24 cellular contexts compared by ENCODE assay signal in genomic region chr1:218273757-218274505, GRCh38. TPM values are rescaled to one million over a fixed set of nuclear protein-coding genes. Genes with fewer than 3 reads are reported as not detected.
A peak's percentile ranks its signal among the peaks of the same experiment; 100 is the strongest.
DNase-seq lines count a peak whose midpoint lies in the region; ATAC-seq and TF ChIP-seq lines count a peak whose summit lies in the region.
"Had no signal": no experiment of that assay in that cellular context is flagged by ENCODE, and none has a peak within 500 bp of the region (broad histone marks: within the 10 kb centered on the region; RNA-seq: fewer than 3 reads in every experiment).

No MANE protein-coding gene starts in this region.

- H3K27ac ChIP-seq in DND-41 (ENCODE audit: low read length): no peak overlapping the region
- H3K27ac ChIP-seq in Karpas-422 (ENCODE audit: low read length): no peak overlapping the region
- H3K27ac ChIP-seq: KMS-11, sigmoid colon, thoracic aorta had no signal

- H3K4me3 ChIP-seq in DND-41 (ENCODE audit: low read depth in 1 of 2, low read length in 2 of 2) (no peak overlapping the region), Karpas-422 (ENCODE audit: low read length) (no peak overlapping the region)
- H3K4me3 ChIP-seq: sigmoid colon, thoracic aorta had no signal

- H3K27me3 ChIP-seq in DND-41 (ENCODE audit: insufficient read depth, low read length, poor library complexity) (no peaks in the 10 kb centered on the region), Karpas-422 (ENCODE audit: low read length) (no peaks in the 10 kb centered on the region)
- H3K27me3 ChIP-seq: sigmoid colon had no signal

- peak; percentile 27; the same call in 1 of the 3 replicates for ATAC-seq in DND-41 (ENCODE audit: insufficient read depth, low read depth)
- ATAC-seq in activated naive CD4-positive, alpha-beta T cell treated with anti-CD3 and anti-CD28 coated beads, Interleukin-2, amount 50 U/mL, for 72 hours: no peak
- ATAC-seq in GM19023 (IDR thresholded peaks at IDR 0.05; ENCODE audit: unreplicated experiment): no peak
- ATAC-seq: left colon; stimulated activated naive B cell treated with anti-CD40 and anti-IgM and Interleukin-4, amounts not matched to agents 10 μg/mL and 1 μg/mL and 100 μg/mL, for 72 hours had no signal

- no peak overlapping the region for H3K27ac Mint-ChIP-seq in activated naive CD4-positive, alpha-beta T cell treated with anti-CD3 and anti-CD28 coated beads, Interleukin-2, amount 50 U/mL, for 72 hours
- H3K27ac Mint-ChIP-seq: CD8-positive, alpha-beta memory T cell; mesothelial cell of epicardium; nephron; stimulated activated naive B cell treated with anti-CD40 and anti-IgM and Interleukin-4, amounts not matched to agents 10 μg/mL and 1 μg/mL and 100 μg/mL, for 72 hours; T-helper 1 cell treated with Interleukin-12 subunit alpha and Interleukin-12 subunit beta and Interleukin-4 antibody, amounts not matched to agents 30 μg/mL and 1 μg/mL, for 36 hours had no signal

- no peaks in the 10 kb centered on the region for H4K20me1 ChIP-seq in DND-41 (ENCODE audit: insufficient read depth, low read length)
- no peaks in the 10 kb centered on the region for H4K20me1 ChIP-seq in Karpas-422 (ENCODE audit: insufficient read depth, low read depth, low read length)

- no peaks in the 10 kb centered on the region for H3K9me2 ChIP-seq in Karpas-422 (replicated peaks; ENCODE audit: insufficient read depth, low read length)

- H3K4me2 ChIP-seq in DND-41 (ENCODE audit: insufficient read depth, low read length) (no peak overlapping the region), Karpas-422 (ENCODE audit: low read depth, low read length, poor library complexity, severe bottlenecking) (no peak overlapping the region)
- H3K4me2 ChIP-seq: KMS-11 had no signal

- no peaks in the 10 kb centered on the region for H3K9me3 ChIP-seq in DND-41 (ENCODE audit: insufficient read depth, low read length, severe bottlenecking)
- no peaks in the 10 kb centered on the region for H3K9me3 ChIP-seq in Karpas-422 (ENCODE audit: low read length)
- H3K9me3 ChIP-seq: sigmoid colon, thoracic aorta had no signal

- no peak for TF ChIP-seq CTCF in DND-41 (IDR thresholded peaks at IDR 0.05; ENCODE audit: borderline replicate concordance, extremely low read depth, low read length, poor library complexity, severe bottlenecking)

- H3K36me3 Mint-ChIP-seq in activated naive CD4-positive, alpha-beta T cell treated with anti-CD3 and anti-CD28 coated beads, Interleukin-2, amount 50 U/mL, for 72 hours: no peaks in the 10 kb centered on the region
- H3K36me3 Mint-ChIP-seq: CD8-positive, alpha-beta memory T cell; mesothelial cell of epicardium; stimulated activated naive B cell treated with anti-CD40 and anti-IgM and Interleukin-4, amounts not matched to agents 10 μg/mL and 1 μg/mL and 100 μg/mL, for 72 hours had no signal

- H3K4me1 ChIP-seq in DND-41 (ENCODE audit: insufficient read depth, low read length) (no peaks in the 10 kb centered on the region), Karpas-422 (ENCODE audit: low read length) (no peaks in the 10 kb centered on the region)
- H3K4me1 ChIP-seq: sigmoid colon had no signal

- DNase-seq in DND-41 (no peak), MV-4-11 (lab: John Stamatoyannopoulos, UW) (peak; percentile 42), NCI-H2107 treated with DMSO at 0.1 percent for 48 hours (lab: John Stamatoyannopoulos, UW; ENCODE audit: unreplicated experiment) (peak; percentile 89), SW480 (ENCODE audit: low spot score) (peak; percentile 64), Karpas-422 (no peak)
- no peak for DNase-seq in activated naive CD4-positive, alpha-beta T cell treated with anti-CD3 and anti-CD28 coated beads, Interleukin-2, amount 50 U/mL, for 72 hours (ENCODE audit: low spot score in 2 of 2)
- DNase-seq: activated naive CD4-positive, alpha-beta T cell; aorta; CD8-positive, alpha-beta memory T cell; cerebellar nuclear complex; effector memory CD4-positive, alpha-beta T cell; left colon; NCI-H187; OCI-M1; posterior cingulate gyrus; SHP77; sigmoid colon; stimulated activated naive B cell treated with anti-CD40 and anti-IgM and Interleukin-4, amounts not matched to agents 10 μg/mL and 1 μg/mL and 100 μg/mL, for 72 hours had no signal

- H3K79me2 ChIP-seq in DND-41 (ENCODE audit: insufficient read depth, low read length): no peaks in the 10 kb centered on the region
- no peaks in the 10 kb centered on the region for H3K79me2 ChIP-seq in Karpas-422 (ENCODE audit: low read length)

- no peak overlapping the region for H3K9ac ChIP-seq in DND-41 (ENCODE audit: low read depth, low read length)
- H3K9ac ChIP-seq in Karpas-422 (ENCODE audit: low read length): no peak overlapping the region
- H3K9ac ChIP-seq: KMS-11 had no signal

- H3K36me3 ChIP-seq in DND-41 (ENCODE audit: insufficient read depth, low read length) (no peaks in the 10 kb centered on the region), Karpas-422 (ENCODE audit: insufficient read depth, low read length) (no peaks in the 10 kb centered on the region)
- H3K36me3 ChIP-seq: sigmoid colon, thoracic aorta had no signal

- H2AFZ ChIP-seq in DND-41 (ENCODE audit: low read depth, low read length) (no peak overlapping the region), Karpas-422 (ENCODE audit: low read length) (no peak overlapping the region)

- no peaks in the 10 kb centered on the region for H3K9me3 Mint-ChIP-seq in activated naive CD4-positive, alpha-beta T cell treated with anti-CD3 and anti-CD28 coated beads, Interleukin-2, amount 50 U/mL, for 72 hours
- H3K9me3 Mint-ChIP-seq: CD8-positive, alpha-beta memory T cell; mesothelial cell of epicardium; stimulated activated naive B cell treated with anti-CD40 and anti-IgM and Interleukin-4, amounts not matched to agents 10 μg/mL and 1 μg/mL and 100 μg/mL, for 72 hours; T-helper 1 cell treated with Interleukin-12 subunit alpha and Interleukin-12 subunit beta and Interleukin-4 antibody, amounts not matched to agents 30 μg/mL and 1 μg/mL, for 36 hours had no signal

RNA-seq across cellular contexts. Expression of gene RRP15, which starts 11.2 kb away (rescaled TPM):
- 10 to 100 TPM in 1 of 2 donors, 1 to 10 TPM in 1; 7.9 to 18.8 TPM for total RNA-seq in activated naive CD4-positive, alpha-beta T cell treated with anti-CD3 and anti-CD28 coated beads, Interleukin-2, amount 50 U/mL, for 72 hours
- total RNA-seq in Karpas-422 (2014; rRNA removed; shearing (Covaris generic); ENCODE audit: low replicate concordance): 7.8 and 15.2 TPM in 2 replicates

Comparison
In these comparisons a context has a peak if more than half of its experiments do, and no peak if none do; other contexts are left out.
1. DNase-seq: peak in MV-4-11 (single experiment), NCI-H2107 treated with DMSO at 0.1 percent for 48 hours (single experiment) and SW480 (single experiment); none in DND-41 (single experiment), activated naive CD4-positive, alpha-beta T cell treated with anti-CD3 and anti-CD28 coated beads, Interleukin-2, amount 50 U/mL, for 72 hours (0 of 2) and Karpas-422 (single experiment).